ENCODE assay signal across 8 cellular contexts in genomic region chr18:55415258-55415871, GRCh38.
DNase-seq lines count a peak whose midpoint lies in the region; ATAC-seq and TF ChIP-seq lines count a peak whose summit lies in the region.

No MANE protein-coding gene starts in this region.

- intact Hi-C loops in left cardiac atrium (cut with DNase I) (loop anchor here (5.0 to 10.0 kb wide), 5 partner anchors 169 to 1162 kb away; partner anchors contain the start of gene TCF4 (in 1 of the 2)), sigmoid colon (cut with DNase I) (loop anchor here (1.0 to 2.0 kb wide), 2 partner anchors 365 to 1161 kb away; no protein-coding TSS in a partner anchor)

- no peak for TF ChIP-seq EP300 in sigmoid colon (IDR thresholded peaks at IDR 0.05)

- no peak overlapping the region for H3K4me3 ChIP-seq in GM12865 (ENCODE audit: low read depth, low read length)
- peak overlapping the region; percentile 32 for H3K4me3 ChIP-seq in adipocyte (ENCODE audit: low read length)
- no peak overlapping the region for H3K4me3 ChIP-seq in sigmoid colon

- DNase-seq in GM12865 (ENCODE audit: low read depth) (peak; percentile 90), NCI-H1092 (lab: John Stamatoyannopoulos, UW) (peak; percentile 57), SW480 (ENCODE audit: low spot score) (peak; percentile 20), adipocyte (ENCODE audit: low read depth) (peak; percentile 93), left cardiac atrium (peak; percentile 93), sigmoid colon (peak; percentile 92), GOT3 (lab: John Stamatoyannopoulos, UW) (no peak)

- no peaks in the 10 kb centered on the region for H3K36me3 ChIP-seq in adipocyte (ENCODE audit: control insufficient read depth, insufficient read depth, low read length, severe bottlenecking)
- H3K36me3 ChIP-seq in sigmoid colon = no peaks in the 10 kb centered on the region

- H3K9me3 ChIP-seq in adipocyte (ENCODE audit: control insufficient read depth, low read length) = no peaks in the 10 kb centered on the region
- no peaks in the 10 kb centered on the region for H3K9me3 ChIP-seq in sigmoid colon

- H3K9ac ChIP-seq in adipocyte (ENCODE audit: low read length) = peak overlapping the region; percentile 33

- H3K27me3 ChIP-seq in adipocyte (replicated peaks; ENCODE audit: control insufficient read depth, insufficient read depth, low read length) (no peaks in the 10 kb centered on the region), sigmoid colon (no peaks in the 10 kb centered on the region)

- WGBS in sigmoid colon, 2 donors = 18 to 24% methylated on average over 6 of the region's 6 CpGs

- TF ChIP-seq CTCF in GM12865 (IDR thresholded peaks at IDR 0.05; ENCODE audit: insufficient read depth, low read depth, low read length, missing control alignments) (peak; percentile 80), sigmoid colon (IDR thresholded peaks at IDR 0.05) (peak; percentile 72 to 89 (median 85))

- peak overlapping the region in 1 of 4 donors; percentile 10 for H3K27ac ChIP-seq in sigmoid colon

- H3K4me1 ChIP-seq in adipocyte (ENCODE audit: control insufficient read depth, insufficient read depth, low read length) (peaks cover 30% of the 10 kb centered on the region), sigmoid colon (peaks cover 0 to 29% (median 11%) of the 10 kb centered on the region in 4 donors)

- TF ChIP-seq POLR2A in sigmoid colon (IDR thresholded peaks at IDR 0.05) = no peak

- peak; percentile 89 for ATAC-seq in HG02588 (IDR thresholded peaks at IDR 0.05; ENCODE audit: unreplicated experiment)
- peak; percentile 93 to 95 for ATAC-seq in left cardiac atrium
